Comparison of ENCODE assay signal across 26 cellular contexts in genomic region chr14:72609205-72609916, GRCh38.
DNase-seq lines count a peak whose midpoint lies in the region; ATAC-seq and TF ChIP-seq lines count a peak whose summit lies in the region.
"Had no signal": no experiment of that assay in that cellular context is flagged by ENCODE, and none has a peak within 500 bp of the region (broad histone marks: within the 10 kb centered on the region; RNA-seq: fewer than 3 reads in every experiment).

No MANE protein-coding gene starts in this region.

- H4K20me1 ChIP-seq in SK-N-SH (ENCODE audit: insufficient read depth) = no peaks in the 10 kb centered on the region

- peaks cover 5% of the 10 kb centered on the region for H3K36me3 Mint-ChIP-seq in stimulated activated effector memory CD8-positive, alpha-beta T cell treated with anti-CD3 and anti-CD28 coated beads, Interleukin-12 subunit alpha, Interleukin-12 subunit beta, amount 100 ng/mL, for 72 hours
- H3K36me3 Mint-ChIP-seq: activated naive CD4-positive, alpha-beta T cell treated with anti-CD3 and anti-CD28 coated beads, Interleukin-2, amount 50 U/mL, for 24 hours; memory B cell; naive B cell had no signal

- H2AFZ ChIP-seq in SK-N-SH (ENCODE audit: low read depth) = no peak overlapping the region

- H3K27ac Mint-ChIP-seq in stimulated activated effector memory CD8-positive, alpha-beta T cell treated with anti-CD3 and anti-CD28 coated beads, Interleukin-12 subunit alpha, Interleukin-12 subunit beta, amount 100 ng/mL, for 72 hours = peak overlapping the region; percentile 27
- H3K27ac Mint-ChIP-seq: activated B cell treated with CpG ODN at 0.5 μM for 24 hours; activated CD8-positive, alpha-beta T cell treated with anti-CD3 and anti-CD28 coated beads, Interleukin-2, amount 10 ng/mL, durations not matched to agents 7 days and 5 days; activated naive CD4-positive, alpha-beta T cell treated with anti-CD3 and anti-CD28 coated beads, Interleukin-2, amount 50 U/mL, for 24 hours; activated T-cell treated with anti-CD3 and anti-CD28 coated beads, Interleukin-2, amount 50 U/mL, for 72 hours; CD4-positive, alpha-beta T cell; memory B cell had no signal

- no peak overlapping the region for H3K4me3 ChIP-seq in SK-N-SH (ENCODE audit: low read depth in 2 of 2, low read length in 1 of 2)
- H3K4me3 ChIP-seq: thyroid gland had no signal

- no peaks in the 10 kb centered on the region for H3K9me2 ChIP-seq in SK-N-SH

- H3K9me3 ChIP-seq in SK-N-SH = no peaks in the 10 kb centered on the region
- H3K9me3 ChIP-seq: thyroid gland had no signal

- CTCF ChIA-PET in SK-N-SH (lab: Yijun Ruan, JAX) = no interaction called here

- peaks cover 14 to 16% of the 10 kb centered on the region in 2 experiments; a peak in 3 of 4 replicates for H3K4me1 ChIP-seq in SK-N-SH (ENCODE audit: control insufficient read depth in 1 of 2, insufficient read depth in 2 of 2, low read depth in 1 of 2, low read length in 1 of 2)

- peak overlapping the region; percentile 45 for H3K4me2 ChIP-seq in SK-N-SH

- no peaks in the 10 kb centered on the region for H3K36me3 ChIP-seq in SK-N-SH (replicated peaks in 1 of 2; ENCODE audit: control insufficient read depth in 1 of 2, insufficient read depth in 2 of 2, low read length in 1 of 2)
- H3K36me3 ChIP-seq: thyroid gland had no signal

- H3K4me1 Mint-ChIP-seq in stimulated activated effector memory CD8-positive, alpha-beta T cell treated with anti-CD3 and anti-CD28 coated beads, Interleukin-12 subunit alpha, Interleukin-12 subunit beta, amount 100 ng/mL, for 72 hours = peaks cover 14% of the 10 kb centered on the region
- H3K4me1 Mint-ChIP-seq: activated naive CD4-positive, alpha-beta T cell treated with anti-CD3 and anti-CD28 coated beads, Interleukin-2, amount 50 U/mL, for 24 hours; central memory CD8-positive, alpha-beta T cell had no signal

- H3F3A ChIP-seq in SK-N-SH (replicated peaks; ENCODE audit: insufficient read depth) = no peaks in the 10 kb centered on the region

- DNase-seq in SK-N-SH = no peak
- DNase-seq in activated CD8-positive, alpha-beta memory T cell treated with anti-CD3 and anti-CD28 coated beads, Interleukin-2, amount 50 U/mL, for 48 hours = peak; percentile 36
- DNase-seq in left lobe of liver (ENCODE audit: low spot score) = peak; percentile 33
- DNase-seq in stimulated activated effector memory CD8-positive, alpha-beta T cell treated with anti-CD3 and anti-CD28 coated beads, Interleukin-12 subunit alpha, Interleukin-12 subunit beta, amount 100 ng/mL, for 72 hours (ENCODE audit: low spot score in 2 of 2) = no peak
- DNase-seq in NOMO-1 (lab: John Stamatoyannopoulos, UW; ENCODE audit: unreplicated experiment in 2 of 2) = no peak
- DNase-seq in NCI-H187 (lab: John Stamatoyannopoulos, UW) = no peak
- DNase-seq: activated B cell treated with CpG ODN at 0.5 μM for 24 hours; activated CD8-positive, alpha-beta T cell treated with anti-CD3 and anti-CD28 coated beads, Interleukin-2, amount 10 ng/mL, durations not matched to agents 7 days and 5 days; activated T-cell treated with anti-CD3 and anti-CD28 coated beads, Interleukin-2, amount 50 U/mL, for 72 hours; CD4-positive, alpha-beta T cell; DMS 273 treated with DMSO at 0.1 percent for 48 hours; left colon; naive B cell; NCI-H1092 treated with DMSO at 0.1 percent for 48 hours; NCI-H1930; NCI-H2227 treated with DMSO at 0.1 percent for 48 hours; stimulated activated CD4-positive, alpha-beta T cell treated with anti-CD3 and anti-CD28 coated beads, Interleukin-4, amount 100 ng/mL, for 4 hours; stimulated activated naive CD8-positive, alpha-beta T cell treated with anti-CD3 and anti-CD28 coated beads, Interleukin-15, Interleukin-2, amounts not matched to agents 100 U/mL and 50 U/mL, for 24 hours; thyroid gland had no signal

- H3K9ac ChIP-seq in SK-N-SH = no peak overlapping the region

- peak overlapping the region in 1 of 2 experiments; percentile 62; a peak in 2 of 4 replicates for H3K27ac ChIP-seq in SK-N-SH (ENCODE audit: low read depth in 2 of 2, low read length in 1 of 2)
- H3K27ac ChIP-seq: 22Rv1, epithelial cell of prostate, thyroid gland had no signal

- 83% methylated on average over 12 of the region's 12 CpGs for WGBS in SK-N-SH (ENCODE audit: low lambda C conversion rate)

- ATAC-seq in SK-N-SH treated with all-trans-retinoic acid at 6 μM for 48 hours (no peak), left lobe of liver (no peak), GM19328 (IDR thresholded peaks at IDR 0.05; ENCODE audit: unreplicated experiment) (no peak)
- no peak for ATAC-seq in stimulated activated effector memory CD8-positive, alpha-beta T cell treated with anti-CD3 and anti-CD28 coated beads, Interleukin-12 subunit alpha, Interleukin-12 subunit beta, amount 100 ng/mL, for 72 hours
- ATAC-seq: activated CD8-positive, alpha-beta T cell treated with anti-CD3 and anti-CD28 coated beads, Interleukin-2, amount 10 ng/mL, durations not matched to agents 7 days and 5 days; activated T-cell treated with anti-CD3 and anti-CD28 coated beads, Interleukin-2, amount 50 U/mL, for 72 hours; left colon; stimulated activated naive CD8-positive, alpha-beta T cell treated with anti-CD3 and anti-CD28 coated beads, Interleukin-15, Interleukin-2, amounts not matched to agents 100 U/mL and 50 U/mL, for 24 hours had no signal

- no peaks in the 10 kb centered on the region for H3K27me3 ChIP-seq in SK-N-SH (ENCODE audit: insufficient read depth)
- H3K27me3 ChIP-seq: thyroid gland had no signal

- TF ChIP-seq RAD21 in SK-N-SH (IDR thresholded peaks at IDR 0.05; ENCODE audit: low read length) = no peak

- H3K79me2 ChIP-seq in SK-N-SH (ENCODE audit: insufficient read depth) = no peaks in the 10 kb centered on the region

- no peaks in the 10 kb centered on the region for H3K9me3 Mint-ChIP-seq in stimulated activated effector memory CD8-positive, alpha-beta T cell treated with anti-CD3 and anti-CD28 coated beads, Interleukin-12 subunit alpha, Interleukin-12 subunit beta, amount 100 ng/mL, for 72 hours
- H3K9me3 Mint-ChIP-seq: activated B cell treated with CpG ODN at 0.5 μM for 24 hours; activated naive CD4-positive, alpha-beta T cell treated with anti-CD3 and anti-CD28 coated beads, Interleukin-2, amount 50 U/mL, for 24 hours; activated T-cell treated with anti-CD3 and anti-CD28 coated beads, Interleukin-2, amount 50 U/mL, for 72 hours; CD4-positive, alpha-beta T cell; central memory CD8-positive, alpha-beta T cell; memory B cell had no signal

- H3K4me3 Mint-ChIP-seq in stimulated activated effector memory CD8-positive, alpha-beta T cell treated with anti-CD3 and anti-CD28 coated beads, Interleukin-12 subunit alpha, Interleukin-12 subunit beta, amount 100 ng/mL, for 72 hours = no peak overlapping the region
- H3K4me3 Mint-ChIP-seq: activated B cell treated with CpG ODN at 0.5 μM for 24 hours; activated CD8-positive, alpha-beta T cell treated with anti-CD3 and anti-CD28 coated beads, Interleukin-2, amount 10 ng/mL, durations not matched to agents 7 days and 5 days; activated naive CD4-positive, alpha-beta T cell treated with anti-CD3 and anti-CD28 coated beads, Interleukin-2, amount 50 U/mL, for 24 hours; activated T-cell treated with anti-CD3 and anti-CD28 coated beads, Interleukin-2, amount 50 U/mL, for 72 hours; CD4-positive, alpha-beta T cell; central memory CD8-positive, alpha-beta T cell; memory B cell; naive B cell had no signal

- POLR2A ChIA-PET in SK-N-SH (lab: Yijun Ruan, JAX) = no interaction called here

- TF ChIP-seq CTCF in SK-N-SH (IDR thresholded peaks at IDR 0.05) = no peak

- TF ChIP-seq EP300 in SK-N-SH (IDR thresholded peaks at IDR 0.05; ENCODE audit: borderline replicate concordance in 1 of 2, low read depth in 1 of 2, low read length in 1 of 2) = no peak

TF ChIP-seq in SK-N-SH, 30 proteins besides CTCF, POLR2A, EP300 and RAD21 (continues in another document):
- TF ChIP-seq USF2 (IDR thresholded peaks at IDR 0.05; ENCODE audit: borderline replicate concordance, low read depth, low read length) = no peak
- TF ChIP-seq FOXM1 (IDR thresholded peaks at IDR 0.05; ENCODE audit: low read depth) = no peak
- TF ChIP-seq IRF3 (IDR thresholded peaks at IDR 0.05; ENCODE audit: low read depth, low read length) = no peak

TF ChIP-seq in SK-N-SH treated with all-trans-retinoic acid at 6 μM for 48 hours, 23 proteins besides CTCF, POLR2A, EP300 and RAD21 (continues in another document):
- TF ChIP-seq CREB5 (CRISPR knock-in tag; IDR thresholded peaks at IDR 0.05; ENCODE audit: low read depth) (no peak), ARNTL (CRISPR knock-in tag; IDR thresholded peaks at IDR 0.05; ENCODE audit: borderline replicate concordance, low read depth) (no peak), ESRRG (CRISPR knock-in tag; IDR thresholded peaks at IDR 0.05) (no peak), OSR1 (CRISPR knock-in tag; IDR thresholded peaks at IDR 0.05) (no peak), RARB (CRISPR knock-in tag; IDR thresholded peaks at IDR 0.05) (no peak), PATZ1 (CRISPR knock-in tag; IDR thresholded peaks at IDR 0.05; ENCODE audit: borderline replicate concordance) (no peak)

Comparison
In these comparisons a context has a peak if more than half of its experiments do, and no peak if none do; other contexts are left out.
1. DNase-seq: peak in activated CD8-positive, alpha-beta memory T cell treated with anti-CD3 and anti-CD28 coated beads, Interleukin-2, amount 50 U/mL, for 48 hours (single experiment) and left lobe of liver (single experiment); none in SK-N-SH (single experiment), stimulated activated effector memory CD8-positive, alpha-beta T cell treated with anti-CD3 and anti-CD28 coated beads, Interleukin-12 subunit alpha, Interleukin-12 subunit beta, amount 100 ng/mL, for 72 hours (0 of 2), NOMO-1 (0 of 2) and NCI-H187 (0 of 2).